In the genomic region with DNA sequence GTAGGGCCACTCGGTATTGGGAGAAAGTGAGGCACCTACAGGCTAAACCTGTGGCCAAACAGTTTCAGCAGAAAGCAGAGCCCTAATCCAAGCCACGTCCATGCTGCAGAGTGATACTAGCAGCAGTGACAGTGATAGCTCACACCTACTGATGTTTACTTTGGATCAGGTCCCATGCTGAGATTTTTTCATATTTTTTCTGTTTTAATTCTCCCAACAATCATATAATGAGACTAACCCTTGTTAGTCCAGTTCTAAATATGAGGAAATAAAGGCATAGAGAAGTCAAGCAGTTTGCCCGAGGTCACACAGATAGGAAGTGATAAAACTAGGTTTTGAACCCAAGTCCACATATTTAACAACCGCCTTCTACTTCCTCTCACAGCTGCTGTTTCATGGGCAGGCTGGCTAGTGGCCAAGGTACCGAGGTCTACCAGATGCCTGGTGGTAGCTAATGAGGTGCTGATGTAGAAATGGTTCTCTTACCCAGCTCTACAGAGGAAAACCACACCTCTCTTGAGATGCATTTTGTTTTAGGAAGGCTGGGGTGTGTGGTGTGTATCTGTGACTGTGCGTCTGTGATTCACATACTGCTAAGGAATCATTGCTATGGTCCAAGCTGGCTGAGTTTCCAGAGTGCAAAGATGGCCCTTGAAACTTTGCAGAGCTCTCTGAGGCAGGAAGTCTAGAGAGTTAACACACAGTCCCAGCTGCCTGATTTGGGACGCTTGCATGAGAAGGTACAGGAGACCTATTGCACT, we compare ENCODE assay signal across 8 cellular contexts.
A peak's percentile ranks its signal among the peaks of the same experiment; 100 is the strongest.
DNase-seq lines count a peak whose midpoint lies in the region; ATAC-seq and TF ChIP-seq lines count a peak whose summit lies in the region.

No MANE protein-coding gene starts in this region.

- H3K4me3 ChIP-seq in GM23248 (no peak overlapping the region), astrocyte of the spinal cord (ENCODE audit: low read depth, low read length) (no peak overlapping the region)

- H3K4me1 ChIP-seq in GM23248 (ENCODE audit: insufficient read depth), result peaks cover 26% of the 10 kb centered on the region

- H4K20me1 ChIP-seq in GM23248 (ENCODE audit: insufficient read depth), result no peaks in the 10 kb centered on the region

- peak overlapping the region; percentile 41 for H3K4me3 Mint-ChIP-seq in natural killer cell treated with Interleukin-12 subunit alpha and Interleukin-12 subunit beta and Interleukin-15 and Interleukin-18, amount 100 ng/mL, for 72 hours
- no peak overlapping the region for H3K4me3 Mint-ChIP-seq in endothelial cell (ENCODE audit: unreplicated experiment)

- H3K4me2 ChIP-seq in GM23248 (ENCODE audit: unreplicated experiment), result peak overlapping the region; percentile 19

- peak overlapping the region; percentile 7 to 16 for H3K27ac Mint-ChIP-seq in natural killer cell treated with Interleukin-12 subunit alpha and Interleukin-12 subunit beta and Interleukin-15 and Interleukin-18, amount 100 ng/mL, for 72 hours
- H3K27ac Mint-ChIP-seq in endothelial cell (ENCODE audit: unreplicated experiment), result no peak overlapping the region

- H3K36me3 Mint-ChIP-seq in natural killer cell treated with Interleukin-12 subunit alpha and Interleukin-12 subunit beta and Interleukin-15 and Interleukin-18, amount 100 ng/mL, for 72 hours, result no peaks in the 10 kb centered on the region
- H3K36me3 Mint-ChIP-seq in endothelial cell (ENCODE audit: low read depth, unreplicated experiment), result peaks cover 7% of the 10 kb centered on the region

- peaks cover 34% of the 10 kb centered on the region for H3F3A ChIP-seq in GM23248 (ENCODE audit: insufficient read depth)

- no peak for TF ChIP-seq CTCF in astrocyte of the spinal cord (IDR thresholded peaks at IDR 0.05; ENCODE audit: low read depth, low read length)
- no peak for TF ChIP-seq CTCF in endothelial cell (IDR thresholded peaks at IDR 0.05; ENCODE audit: unreplicated experiment)

- H3K9me3 Mint-ChIP-seq in natural killer cell treated with Interleukin-12 subunit alpha and Interleukin-12 subunit beta and Interleukin-15 and Interleukin-18, amount 100 ng/mL, for 72 hours, result no peaks in the 10 kb centered on the region
- no peaks in the 10 kb centered on the region for H3K9me3 Mint-ChIP-seq in endothelial cell (ENCODE audit: unreplicated experiment)

- H3K27ac ChIP-seq in GM23248, result peak overlapping the region; percentile 23; the same call in 1 of the 2 replicates

- no peaks in the 10 kb centered on the region for H3K27me3 Mint-ChIP-seq in natural killer cell treated with Interleukin-12 subunit alpha and Interleukin-12 subunit beta and Interleukin-15 and Interleukin-18, amount 100 ng/mL, for 72 hours
- H3K27me3 Mint-ChIP-seq in endothelial cell (ENCODE audit: unreplicated experiment), result peaks cover 3% of the 10 kb centered on the region

- no peaks in the 10 kb centered on the region for H3K79me2 ChIP-seq in GM23248 (ENCODE audit: insufficient read depth)

- H2AFZ ChIP-seq in GM23248, result no peak overlapping the region

- H3K9me2 ChIP-seq in GM23248 (ENCODE audit: insufficient read depth), result no peaks in the 10 kb centered on the region

- H3K27me3 ChIP-seq in GM23248 (replicated peaks; ENCODE audit: insufficient read depth), result no peaks in the 10 kb centered on the region

- ATAC-seq in natural killer cell treated with Interleukin-12 subunit alpha and Interleukin-12 subunit beta and Interleukin-15 and Interleukin-18, amount 100 ng/mL, for 72 hours, result peak; percentile 80 to 86
- ATAC-seq in HG02571 (IDR thresholded peaks at IDR 0.05; ENCODE audit: unreplicated experiment), result no peak

- H3K9ac ChIP-seq in GM23248, result no peak overlapping the region

- 50 to 52% methylated on average over 7 of the region's 7 CpGs for WGBS in GM23248 (ENCODE audit: low coverage in 1 of 2, low lambda C conversion rate in 2 of 2, missing lambda C conversion rate in 2 of 2), 2 experiments

- no peaks in the 10 kb centered on the region for H3K9me3 ChIP-seq in GM23248 (ENCODE audit: low read depth)

- H3K36me3 ChIP-seq in GM23248 (ENCODE audit: low read depth), result peaks cover 5% of the 10 kb centered on the region; the same call in 1 of the 2 replicates

- DNase-seq in CD1c-positive myeloid dendritic cell (ENCODE audit: extremely low spot score) (peak; percentile 45), GM23248 (peak; percentile 89), NCI-H446 treated with DMSO at 0.1 percent for 48 hours (lab: John Stamatoyannopoulos, UW) (peak; percentile 86), astrocyte of the spinal cord (ENCODE audit: low read depth, low spot score) (peak; percentile 83), germinal center (ENCODE audit: low spot score) (no peak), endothelial cell (ENCODE audit: low spot score) (no peak)
- DNase-seq in natural killer cell treated with Interleukin-12 subunit alpha and Interleukin-12 subunit beta and Interleukin-15 and Interleukin-18, amount 100 ng/mL, for 72 hours (ENCODE audit: low spot score), result no peak

- in situ Hi-C loops in GM23248 (cut with MboI) (no loop called here), astrocyte of the spinal cord (cut with HindIII; ENCODE audit: low sequenced_read_pairs) (no loop called here)

- peaks cover 35 to 36% of the 10 kb centered on the region in 2 donors for H3K4me1 Mint-ChIP-seq in natural killer cell treated with Interleukin-12 subunit alpha and Interleukin-12 subunit beta and Interleukin-15 and Interleukin-18, amount 100 ng/mL, for 72 hours (ENCODE audit: low read depth in 2 of 2)
- peaks cover 9% of the 10 kb centered on the region for H3K4me1 Mint-ChIP-seq in endothelial cell (ENCODE audit: unreplicated experiment)

Comparison
In these comparisons a context has a peak if more than half of its experiments do, and no peak if none do; other contexts are left out.
1. DNase-seq: peak in CD1c-positive myeloid dendritic cell (single experiment), GM23248 (single experiment), NCI-H446 treated with DMSO at 0.1 percent for 48 hours (single experiment) and astrocyte of the spinal cord (single experiment); none in natural killer cell treated with Interleukin-12 subunit alpha and Interleukin-12 subunit beta and Interleukin-15 and Interleukin-18, amount 100 ng/mL, for 72 hours (single experiment), germinal center (single experiment) and endothelial cell (single experiment).